Comparison of ENCODE assay signal across 10 cellular contexts in the genomic region with DNA sequence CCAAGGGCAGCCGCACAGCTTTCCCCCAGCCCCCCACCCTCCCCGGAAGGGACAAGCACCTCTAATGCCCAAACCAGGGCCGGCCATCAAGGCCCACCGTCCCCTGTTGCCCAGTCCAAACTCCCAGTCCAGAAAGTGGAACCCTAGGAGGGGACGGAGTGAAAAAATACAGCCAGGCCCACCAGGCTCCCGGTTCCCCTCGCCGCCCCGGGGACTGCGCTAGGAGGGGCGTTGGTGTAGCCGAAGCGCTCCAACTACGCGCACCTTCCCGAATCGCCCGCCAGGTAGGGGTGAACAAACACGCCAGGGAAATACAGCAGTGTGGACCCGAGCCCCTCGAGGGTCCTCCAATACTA. TPM values are rescaled to one million over a fixed set of nuclear protein-coding genes. Genes with fewer than 3 reads are reported as not detected.
A peak's percentile ranks its signal among the peaks of the same experiment; 100 is the strongest.
DNase-seq lines count a peak whose midpoint lies in the region; ATAC-seq, FAIRE-seq and TF ChIP-seq lines count a peak whose summit lies in the region.
"Had no signal": no experiment of that assay in that cellular context is flagged by ENCODE, and none has a peak within 500 bp of the region (broad histone marks: within the 10 kb centered on the region; RNA-seq: fewer than 3 reads in every experiment).

No MANE protein-coding gene starts in this region.

- ATAC-seq in HG02763 (IDR thresholded peaks at IDR 0.05; ENCODE audit: unreplicated experiment) (no peak), GM19324 (IDR thresholded peaks at IDR 0.05; ENCODE audit: low FRiP score, unreplicated experiment) (no peak)

- H2AFZ ChIP-seq in fibroblast of lung (ENCODE audit: low read length), result no peak overlapping the region

- peaks cover 18 to 49% (median 33%) of the 10 kb centered on the region in 4 donors for H3K4me1 ChIP-seq in Peyer's patch
- peaks cover 27% of the 10 kb centered on the region for H3K4me1 ChIP-seq in fibroblast of lung (ENCODE audit: control insufficient read depth, extremely low read depth, insufficient read depth, low read length)

- peak overlapping the region; percentile 76 for H3K9ac ChIP-seq in fibroblast of lung (ENCODE audit: insufficient read depth, low read length)

- peaks cover 56% of the 10 kb centered on the region for H3K79me2 ChIP-seq in fibroblast of lung (ENCODE audit: control insufficient read depth, insufficient read depth, low read length)

- no peaks in the 10 kb centered on the region for H3K36me3 ChIP-seq in Peyer's patch
- no peaks in the 10 kb centered on the region for H3K36me3 ChIP-seq in fibroblast of lung (ENCODE audit: control insufficient read depth, insufficient read depth, low read length)

- DNase-seq in GM12864 (ENCODE audit: low read depth) (no peak), Peyer's patch (peak in 1 of 3 donors; percentile 54), fibroblast of lung (ENCODE audit: low read depth in 2 of 2) (no peak), retinal pigment epithelial cell (ENCODE audit: low read depth) (no peak), activated gamma-delta T cell treated with Interleukin-2 at 50 U/mL for 16 hours (no peak), frontal cortex (ENCODE audit: low spot score in 2 of 2) (no peak)
- DNase-seq: cerebellar nuclear complex had no signal

- H3K27ac ChIP-seq in Peyer's patch (peak overlapping the region; percentile 96 to 99 (median 98)), fibroblast of lung (ENCODE audit: insufficient read depth, low read length) (peak overlapping the region; percentile 58)

- H3K9me3 ChIP-seq in Peyer's patch (no peaks in the 10 kb centered on the region), fibroblast of lung (ENCODE audit: control insufficient read depth, insufficient read depth, low read depth, low read length) (no peaks in the 10 kb centered on the region)

- H4K20me1 ChIP-seq in fibroblast of lung (ENCODE audit: control insufficient read depth, extremely low read depth, insufficient read depth, low read length), result no peaks in the 10 kb centered on the region

- TF ChIP-seq POLR2A in Peyer's patch (IDR thresholded peaks at IDR 0.05), result no peak

- H3K4me3 ChIP-seq in GM12864 (ENCODE audit: low read depth, low read length) (peak overlapping the region; percentile 81), Peyer's patch (peak overlapping the region; percentile 67 to 94 (median 80)), fibroblast of lung (replicated peaks in 1 of 4; ENCODE audit: control extremely low read depth in 1 of 4, insufficient read depth in 1 of 4, low read depth in 3 of 4, low read length in 4 of 4) (peak overlapping the region; percentile 67 to 92 (median 84)), retinal pigment epithelial cell (ENCODE audit: low read length) (peak overlapping the region; percentile 76)

- H3K27me3 ChIP-seq in Peyer's patch (no peaks in the 10 kb centered on the region), fibroblast of lung (ENCODE audit: control insufficient read depth, insufficient read depth, low read length) (no peaks in the 10 kb centered on the region)

- peak overlapping the region; percentile 97 for H3K4me2 ChIP-seq in fibroblast of lung (ENCODE audit: extremely low read depth, insufficient read depth, low read length)

- no peak for FAIRE-seq in frontal cortex (lab: Jason Lieb, UNC)
- FAIRE-seq: urothelium cell line had no signal

- TF ChIP-seq CTCF in GM12864 (IDR thresholded peaks at IDR 0.05; ENCODE audit: low read depth, low read length, missing control alignments), result no peak
- TF ChIP-seq CTCF in Peyer's patch (IDR thresholded peaks at IDR 0.05), result peak in 1 of 6 experiments; percentile 4
- no peak for TF ChIP-seq CTCF in fibroblast of lung (conservative IDR thresholded peaks at IDR 0.05 in 1 of 2, IDR thresholded peaks at IDR 0.05 in 1 of 2; ENCODE audit: low read depth in 1 of 2, low read length in 2 of 2)
- TF ChIP-seq CTCF in retinal pigment epithelial cell (conservative IDR thresholded peaks at IDR 0.05; ENCODE audit: low read depth, low read length), result no peak

RNA-seq across cellular contexts. Expression of gene KLF16, which starts 1.3 kb away (rescaled TPM):
- 10 to 100 TPM; 10.3 to 18.2 (median 14.8) TPM for total RNA-seq in Peyer's patch
- 3.9 and 6.9 TPM in 2 replicates for total RNA-seq in fibroblast of lung
- 4.2 and 5.0 TPM in 2 replicates for polyA plus RNA-seq in fibroblast of lung
- 12.9 and 21.2 TPM in 2 replicates for polyA plus RNA-seq in fibroblast of lung (2012)
- polyA minus RNA-seq in fibroblast of lung (ENCODE audit: low replicate concordance), result 5.8 and 6.4 TPM in 2 replicates
- 2.9 TPM for total RNA-seq in frontal cortex

RNA-seq across cellular contexts. Expression of gene REXO1, which starts 13.8 kb away (rescaled TPM):
- total RNA-seq in Peyer's patch (100 to 1,000 TPM in 1 of 4 donors, 10 to 100 TPM in 3; 47.0 to 101 (median 57.2) TPM), fibroblast of lung (4.1 and 6.8 TPM in 2 replicates), frontal cortex (5.3 TPM)
- 6.1 and 12.0 TPM in 2 replicates for polyA plus RNA-seq in fibroblast of lung
- polyA plus RNA-seq in fibroblast of lung (2012), result 12.0 and 20.9 TPM in 2 replicates
- 39.0 and 40.1 TPM in 2 replicates for polyA minus RNA-seq in fibroblast of lung (ENCODE audit: low replicate concordance)

RNA-seq across cellular contexts. Expression of gene ABHD17A, which starts 23.2 kb away (rescaled TPM):
- 10 to 100 TPM; 52.0 to 95.9 (median 68.4) TPM for total RNA-seq in Peyer's patch
- total RNA-seq in fibroblast of lung, result 59.1 and 74.5 TPM in 2 replicates
- 23.0 and 25.8 TPM in 2 replicates for polyA plus RNA-seq in fibroblast of lung
- 38.3 and 53.8 TPM in 2 replicates for polyA plus RNA-seq in fibroblast of lung (2012)
- polyA minus RNA-seq in fibroblast of lung (ENCODE audit: low replicate concordance), result 18.9 and 29.3 TPM in 2 replicates
- total RNA-seq in frontal cortex, result 42.0 TPM

RNA-seq across cellular contexts. Expression of gene ADAT3, which starts 43.2 kb away (rescaled TPM):
- total RNA-seq in Peyer's patch (10 to 100 TPM; 18.2 to 33.3 (median 23.8) TPM), fibroblast of lung (1.5 and 1.7 TPM in 2 replicates), frontal cortex (1.2 TPM)
- polyA plus RNA-seq in fibroblast of lung, result 0.42 and 0.61 TPM in 2 replicates
- polyA plus RNA-seq in fibroblast of lung (2012), result 1.6 and 3.8 TPM in 2 replicates
- 0.33 and 1.5 TPM in 2 replicates for polyA minus RNA-seq in fibroblast of lung (ENCODE audit: low replicate concordance)

RNA-seq across cellular contexts. Expression of gene SCAMP4, which starts 43.2 kb away (rescaled TPM):
- 10 to 100 TPM; 45.4 to 62.6 (median 57.0) TPM for total RNA-seq in Peyer's patch
- total RNA-seq in fibroblast of lung, result 22.1 and 29.7 TPM in 2 replicates
- polyA plus RNA-seq in fibroblast of lung, result 16.9 and 21.2 TPM in 2 replicates
- polyA plus RNA-seq in fibroblast of lung (2012), result 45.1 and 47.0 TPM in 2 replicates
- polyA minus RNA-seq in fibroblast of lung (ENCODE audit: low replicate concordance), result 50.1 and 59.3 TPM in 2 replicates
- 11.4 TPM for total RNA-seq in frontal cortex
